Comparison of ENCODE assay signal across 9 cellular contexts in the genomic region with DNA sequence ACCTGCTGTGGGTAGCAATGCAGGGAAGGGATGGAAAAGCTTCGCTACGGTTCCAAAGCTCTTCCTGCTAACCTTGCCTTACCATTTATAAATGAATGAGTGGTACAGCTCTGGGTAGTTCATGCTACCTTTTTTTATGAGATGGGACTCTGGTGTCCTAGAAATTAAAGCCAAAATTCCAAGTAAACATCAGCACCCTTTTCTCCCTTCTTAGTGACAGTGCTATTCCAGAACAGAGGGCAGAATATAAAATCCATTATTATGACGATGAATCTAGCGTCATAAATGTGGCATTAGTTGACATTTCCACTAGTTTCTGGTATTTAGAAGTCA. TPM values are rescaled to one million over a fixed set of nuclear protein-coding genes. Genes with fewer than 3 reads are reported as not detected.
DNase-seq lines count a peak whose midpoint lies in the region; ATAC-seq and TF ChIP-seq lines count a peak whose summit lies in the region.
"Had no signal": no experiment of that assay in that cellular context is flagged by ENCODE, and none has a peak within 500 bp of the region (broad histone marks: within the 10 kb centered on the region; RNA-seq: fewer than 3 reads in every experiment).

No MANE protein-coding gene starts in this region.

- no peak overlapping the region for H2BK5ac ChIP-seq in mesenchymal stem cell (ENCODE audit: low read depth, low read length, poor library complexity, severe bottlenecking)

- ATAC-seq in HG03039 (IDR thresholded peaks at IDR 0.05; ENCODE audit: unreplicated experiment): no peak

- no peak overlapping the region for H4K8ac ChIP-seq in mesenchymal stem cell (ENCODE audit: low read length)

- intact Hi-C loops in ascending aorta (cut with DNase I): no loop called here
- intact Hi-C loops in transverse colon (cut with DNase I; ENCODE audit: low total_unique reads): no loop called here

- H2BK15ac ChIP-seq in mesenchymal stem cell (ENCODE audit: low read depth, poor library complexity, severe bottlenecking): no peak overlapping the region

- H3K18ac ChIP-seq in mesenchymal stem cell (ENCODE audit: low read depth in 1 of 2, low read length in 2 of 2): no peak overlapping the region

- H3K23ac ChIP-seq in mesenchymal stem cell (ENCODE audit: low read length in 2 of 2): no peak overlapping the region

- H4K91ac ChIP-seq in mesenchymal stem cell (ENCODE audit: low read length): no peak overlapping the region

- H3K27me3 Mint-ChIP-seq in activated naive CD4-positive, alpha-beta T cell treated with anti-CD3 and anti-CD28 coated beads, Interleukin-2, amount 10 ng/mL, durations not matched to agents 7 days and 5 days: no peaks in the 10 kb centered on the region

- CTCF ChIA-PET in activated naive CD4-positive, alpha-beta T cell treated with anti-CD3 and anti-CD28 coated beads, Interleukin-2, amount 10 ng/mL, durations not matched to agents 7 days and 5 days (lab: Charles Lee): interaction anchor here (0.6 to 1.9 kb wide), 8 partner anchors 9 to 204 kb away, joined by 3 to 6 read pairs (median 4); partner anchors contain the start of gene FANCF

- H3K9ac ChIP-seq in mesenchymal stem cell (ENCODE audit: low read length): peak overlapping the region; percentile 35

- 0% methylated on average over 1 of the region's 4 CpGs for WGBS in mesenchymal stem cell
- WGBS in transverse colon (ENCODE audit: low coverage in 1 of 2), 2 donors: 6 to 9% methylated on average over 2 to 4 of the region's 4 CpGs

- H3K4me1 ChIP-seq in ascending aorta (peaks cover 0 to 5% of the 10 kb centered on the region in 2 donors), mesenchymal stem cell (ENCODE audit: control insufficient read depth, insufficient read depth, low read depth, low read length) (peaks cover 3% of the 10 kb centered on the region), transverse colon (peaks cover 6 to 24% (median 12%) of the 10 kb centered on the region in 4 donors)

- H3K27me3 ChIP-seq in ascending aorta (no peaks in the 10 kb centered on the region), mesenchymal stem cell (ENCODE audit: control insufficient read depth in 1 of 2, insufficient read depth in 1 of 2, low read length in 2 of 2) (no peaks in the 10 kb centered on the region), transverse colon (no peaks in the 10 kb centered on the region)
- H3K27me3 ChIP-seq: colonic mucosa had no signal

- peak overlapping the region; percentile 55 for H3K4me2 ChIP-seq in mesenchymal stem cell (ENCODE audit: low read length, poor library complexity, severe bottlenecking)

- H3K27ac Mint-ChIP-seq in activated naive CD4-positive, alpha-beta T cell treated with anti-CD3 and anti-CD28 coated beads, Interleukin-2, amount 10 ng/mL, durations not matched to agents 7 days and 5 days: peak overlapping the region; percentile 93

- H2AK5ac ChIP-seq in mesenchymal stem cell (ENCODE audit: low read length, severe bottlenecking): no peak overlapping the region

- H3K4me3 ChIP-seq in ascending aorta (peak overlapping the region; percentile 68 to 85), mesenchymal stem cell (ENCODE audit: insufficient read depth in 1 of 2, low read depth in 1 of 2, low read length in 2 of 2) (peak overlapping the region; percentile 48 to 83), transverse colon (peak overlapping the region in 3 of 4 donors; percentile 86 to 95 (median 91))

- peak overlapping the region; percentile 91 for H3K4me3 Mint-ChIP-seq in activated naive CD4-positive, alpha-beta T cell treated with anti-CD3 and anti-CD28 coated beads, Interleukin-2, amount 10 ng/mL, durations not matched to agents 7 days and 5 days

- H3K14ac ChIP-seq in mesenchymal stem cell (ENCODE audit: low read length in 2 of 2): no peak overlapping the region

- in situ Hi-C loops in transverse colon (cut with MboI; ENCODE audit: low pct_ligation_motif_present in 1 of 4, low pct_unique_long_range_greater_than_20kb in 1 of 4, low sequenced_read_pairs in 3 of 4): no loop called here

- H3K9me3 ChIP-seq in ascending aorta (no peaks in the 10 kb centered on the region), mesenchymal stem cell (ENCODE audit: control insufficient read depth, low read length) (no peaks in the 10 kb centered on the region), transverse colon (no peaks in the 10 kb centered on the region)
- H3K9me3 ChIP-seq: colonic mucosa had no signal

- TF ChIP-seq EP300 in transverse colon (IDR thresholded peaks at IDR 0.05; ENCODE audit: low read depth): no peak

- H3K79me1 ChIP-seq in mesenchymal stem cell (replicated peaks; ENCODE audit: low read length, poor library complexity, severe bottlenecking): no peaks in the 10 kb centered on the region

- no peak for TF ChIP-seq POLR2A in transverse colon (IDR thresholded peaks at IDR 0.05)

- TF ChIP-seq CTCF in ascending aorta (IDR thresholded peaks at IDR 0.05) (no peak), transverse colon (IDR thresholded peaks at IDR 0.05) (no peak)

- no peak overlapping the region for H2BK12ac ChIP-seq in mesenchymal stem cell (ENCODE audit: low read length in 2 of 2)

- no peak overlapping the region for H2BK120ac ChIP-seq in mesenchymal stem cell (ENCODE audit: low read depth, low read length)

- H3K36me3 Mint-ChIP-seq in activated naive CD4-positive, alpha-beta T cell treated with anti-CD3 and anti-CD28 coated beads, Interleukin-2, amount 10 ng/mL, durations not matched to agents 7 days and 5 days: peaks cover 4% of the 10 kb centered on the region

- H3K36me3 ChIP-seq in ascending aorta (peaks cover 0 to 4% of the 10 kb centered on the region in 2 donors), mesenchymal stem cell (ENCODE audit: control insufficient read depth in 1 of 2, insufficient read depth in 2 of 2, low read depth in 1 of 2, low read length in 2 of 2) (peaks cover 0 to 11% of the 10 kb centered on the region in 2 experiments), transverse colon (peaks cover 0 to 13% (median 0%) of the 10 kb centered on the region in 4 donors)
- H3K36me3 ChIP-seq: colonic mucosa had no signal

- DNase-seq in activated naive CD4-positive, alpha-beta T cell treated with anti-CD3 and anti-CD28 coated beads, Interleukin-2, amount 10 ng/mL, durations not matched to agents 7 days and 5 days: no peak
- DNase-seq in activated naive CD4-positive, alpha-beta T cell treated with Interleukin-2 at 50 U/mL for 16 hours: no peak
- DNase-seq in ascending aorta (ENCODE audit: low spot score in 2 of 2) (no peak), mesenchymal stem cell (no peak), transverse colon (no peak), GM19238 (ENCODE audit: insufficient read length, low spot score) (no peak), NCI-H1092 treated with DMSO at 0.1 percent for 48 hours (lab: John Stamatoyannopoulos, UW) (no peak)

- H3K9me3 Mint-ChIP-seq in activated naive CD4-positive, alpha-beta T cell treated with anti-CD3 and anti-CD28 coated beads, Interleukin-2, amount 10 ng/mL, durations not matched to agents 7 days and 5 days: no peaks in the 10 kb centered on the region

- H3K27ac ChIP-seq in ascending aorta (no peak overlapping the region), mesenchymal stem cell (ENCODE audit: low read length, poor library complexity, severe bottlenecking) (no peak overlapping the region), transverse colon (peak overlapping the region; percentile 26 to 93 (median 57))

- no peak overlapping the region for H3K4ac ChIP-seq in mesenchymal stem cell (ENCODE audit: low read depth in 1 of 2, low read length in 2 of 2)

- peaks cover 12% of the 10 kb centered on the region for H3K4me1 Mint-ChIP-seq in activated naive CD4-positive, alpha-beta T cell treated with anti-CD3 and anti-CD28 coated beads, Interleukin-2, amount 10 ng/mL, durations not matched to agents 7 days and 5 days

- H2AFZ ChIP-seq in mesenchymal stem cell (ENCODE audit: low read depth, low read length): peak overlapping the region; percentile 46

RNA-seq across cellular contexts. Expression of gene SVIP, which starts 0.4 kb away (rescaled TPM):
- total RNA-seq in ascending aorta: 6.1 TPM
- polyA plus RNA-seq in mesenchymal stem cell (2013, experiment 1 of 2): 12.4 TPM
- polyA plus RNA-seq in mesenchymal stem cell (2013, experiment 2 of 2): 13.9 TPM
- total RNA-seq in transverse colon: 10 to 100 TPM in 2 of 4 donors, 1 to 10 TPM in 1, under 1 TPM in 1; 1.00 to 14.0 (median 9.9) TPM

RNA-seq across cellular contexts. Expression of gene CCDC179, which starts 30.2 kb away (rescaled TPM):
- total RNA-seq in ascending aorta (not detected), transverse colon (not detected)
- polyA plus RNA-seq in mesenchymal stem cell (2013, experiment 1 of 2): not detected
- 0.05 TPM for polyA plus RNA-seq in mesenchymal stem cell (2013, experiment 2 of 2)
- total RNA-seq: colonic mucosa had no signal

Comparison
In these comparisons a context has a peak if more than half of its experiments do, and no peak if none do; other contexts are left out.
1. H3K27ac ChIP-seq: peak in transverse colon (4 of 4); none in ascending aorta (0 of 2) and mesenchymal stem cell (single experiment).
2. Peak in every context shown above with its lines, with median percentiles within 50 percentile points of each other: H3K4me3 ChIP-seq.